Comparison of ENCODE assay signal across 8 cellular contexts in the genomic region with DNA sequence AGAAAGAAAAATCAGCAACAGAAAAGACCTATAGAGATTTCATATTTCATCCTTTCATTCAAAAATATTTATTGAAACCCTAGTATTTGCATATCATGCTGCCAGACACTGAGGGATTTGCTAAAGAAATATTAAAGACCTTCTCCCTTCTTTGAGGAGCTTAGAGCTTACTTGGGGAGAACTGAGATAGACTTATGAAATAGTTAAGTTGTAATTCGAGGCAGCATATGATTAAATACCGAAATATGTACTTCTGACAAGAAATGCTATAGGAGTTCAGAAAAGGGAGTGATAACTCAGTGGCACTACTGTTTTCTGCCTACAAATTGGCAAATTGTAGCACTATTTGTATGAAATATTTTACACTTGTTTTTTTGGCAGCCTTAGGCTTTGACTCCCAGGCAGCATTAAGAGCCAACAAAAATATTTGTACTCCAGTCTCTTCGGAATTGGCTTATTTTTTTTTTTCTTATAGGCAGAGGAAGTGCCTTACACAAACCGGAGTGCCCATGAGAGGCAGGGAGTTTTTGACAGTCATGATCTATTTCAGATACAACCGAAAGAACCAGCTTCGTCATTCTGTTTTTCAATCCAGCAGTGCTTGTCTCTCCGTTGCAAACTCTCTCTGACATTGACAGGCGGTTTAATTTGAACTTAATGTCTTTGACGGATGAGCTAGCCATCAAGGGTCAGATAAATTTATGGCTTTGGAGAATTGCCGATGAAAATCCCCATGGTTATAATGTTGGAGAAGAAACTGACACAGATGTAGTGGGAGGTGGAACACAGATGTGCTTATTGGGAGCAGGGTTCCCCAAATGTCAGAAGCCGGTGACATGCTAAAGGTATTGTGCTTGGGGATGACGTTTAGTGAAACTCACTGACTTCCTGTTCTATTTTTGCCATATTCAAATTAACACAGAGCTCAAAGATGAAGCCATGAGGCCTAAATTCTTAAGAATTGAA. TPM values are rescaled to one million over a fixed set of nuclear protein-coding genes. Genes with fewer than 3 reads are reported as not detected.
DNase-seq lines count a peak whose midpoint lies in the region; ATAC-seq and TF ChIP-seq lines count a peak whose summit lies in the region.

No MANE protein-coding gene starts in this region.

- H3K4me2 ChIP-seq in smooth muscle cell, result no peak overlapping the region

- no peaks in the 10 kb centered on the region for H3K79me2 ChIP-seq in smooth muscle cell (ENCODE audit: low read depth)

- H3K4me3 Mint-ChIP-seq in activated T-cell treated with anti-CD3 and anti-CD28 coated beads, Interleukin-2, amount 50 U/mL, for 24 hours, result peak overlapping the region; percentile 77
- peak overlapping the region; percentile 66 to 93 for H3K4me3 Mint-ChIP-seq in stimulated activated naive CD8-positive, alpha-beta T cell treated with anti-CD3 and anti-CD28 coated beads, Interleukin-15, amount 100 ng/mL, for 72 hours

- H2AFZ ChIP-seq in smooth muscle cell (ENCODE audit: low read depth), result no peak overlapping the region

- H3K27me3 Mint-ChIP-seq in activated T-cell treated with anti-CD3 and anti-CD28 coated beads, Interleukin-2, amount 50 U/mL, for 24 hours, result no peaks in the 10 kb centered on the region
- H3K27me3 Mint-ChIP-seq in stimulated activated naive CD8-positive, alpha-beta T cell treated with anti-CD3 and anti-CD28 coated beads, Interleukin-15, amount 100 ng/mL, for 72 hours, result no peaks in the 10 kb centered on the region

- H3K36me3 Mint-ChIP-seq in activated T-cell treated with anti-CD3 and anti-CD28 coated beads, Interleukin-2, amount 50 U/mL, for 24 hours (ENCODE audit: low read depth), result peaks cover 6% of the 10 kb centered on the region

- no peaks in the 10 kb centered on the region for H3F3A ChIP-seq in smooth muscle cell (ENCODE audit: low read depth)

- H3K4me1 ChIP-seq in smooth muscle cell (ENCODE audit: low read depth), result no peaks in the 10 kb centered on the region

- no peak for TF ChIP-seq CTCF in smooth muscle cell (IDR thresholded peaks at IDR 0.05; ENCODE audit: borderline replicate concordance, insufficient read depth, poor library complexity, severe bottlenecking)

- no peak overlapping the region for H3K9ac ChIP-seq in smooth muscle cell (ENCODE audit: low read depth)

- H3K9me3 ChIP-seq in smooth muscle cell (replicated peaks; ENCODE audit: low read depth), result no peaks in the 10 kb centered on the region

- H3K27me3 ChIP-seq in smooth muscle cell (ENCODE audit: low read depth), result peaks cover 34% of the 10 kb centered on the region

- peaks cover 4% of the 10 kb centered on the region for H3K9me3 Mint-ChIP-seq in activated T-cell treated with anti-CD3 and anti-CD28 coated beads, Interleukin-2, amount 50 U/mL, for 24 hours
- peaks cover 0 to 4% of the 10 kb centered on the region in 2 donors for H3K9me3 Mint-ChIP-seq in stimulated activated naive CD8-positive, alpha-beta T cell treated with anti-CD3 and anti-CD28 coated beads, Interleukin-15, amount 100 ng/mL, for 72 hours

- H3K4me3 ChIP-seq in smooth muscle cell, result no peak overlapping the region

- no peaks in the 10 kb centered on the region for H4K20me1 ChIP-seq in smooth muscle cell (ENCODE audit: low read depth)

- H3K27ac ChIP-seq in smooth muscle cell (ENCODE audit: low read depth), result no peak overlapping the region

- peak; percentile 86 for ATAC-seq in GM19395 (IDR thresholded peaks at IDR 0.05; ENCODE audit: unreplicated experiment)
- ATAC-seq in HG03457 (IDR thresholded peaks at IDR 0.05; ENCODE audit: unreplicated experiment), result peak; percentile 49
- ATAC-seq in stimulated activated naive CD8-positive, alpha-beta T cell treated with anti-CD3 and anti-CD28 coated beads, Interleukin-15, amount 100 ng/mL, for 72 hours, result peak; percentile 82
- ATAC-seq in SK-N-SH treated with all-trans-retinoic acid at 6 μM for 48 hours, result no peak

- peak overlapping the region; percentile 99 for H3K27ac Mint-ChIP-seq in activated T-cell treated with anti-CD3 and anti-CD28 coated beads, Interleukin-2, amount 50 U/mL, for 24 hours
- H3K27ac Mint-ChIP-seq in stimulated activated naive CD8-positive, alpha-beta T cell treated with anti-CD3 and anti-CD28 coated beads, Interleukin-15, amount 100 ng/mL, for 72 hours, result peak overlapping the region; percentile 98

- DNase-seq in AML-193 (lab: John Stamatoyannopoulos, UW) (peak; percentile 30 to 37), inferior parietal cortex (ENCODE audit: extremely low spot score) (peak; percentile 20), smooth muscle cell (lab: John Stamatoyannopoulos, UW; ENCODE audit: unreplicated experiment) (no peak)
- peak; percentile 37 for DNase-seq in activated T-cell treated with anti-CD3 and anti-CD28 coated beads, Interleukin-2, amount 50 U/mL, for 24 hours
- DNase-seq in stimulated activated naive CD8-positive, alpha-beta T cell treated with anti-CD3 and anti-CD28 coated beads, Interleukin-15, amount 100 ng/mL, for 72 hours, result peak; percentile 54 to 56

- no peaks in the 10 kb centered on the region for H3K36me3 ChIP-seq in smooth muscle cell (ENCODE audit: low read depth)

- peaks cover 74% of the 10 kb centered on the region for H3K4me1 Mint-ChIP-seq in activated T-cell treated with anti-CD3 and anti-CD28 coated beads, Interleukin-2, amount 50 U/mL, for 24 hours (ENCODE audit: low read depth)
- peaks cover 71% of the 10 kb centered on the region for H3K4me1 Mint-ChIP-seq in stimulated activated naive CD8-positive, alpha-beta T cell treated with anti-CD3 and anti-CD28 coated beads, Interleukin-15, amount 100 ng/mL, for 72 hours

- WGBS in smooth muscle cell (ENCODE audit: low lambda C conversion rate), result 91% methylated on average over 12 of the region's 12 CpGs

TF ChIP-seq in SK-N-SH treated with all-trans-retinoic acid at 6 μM for 48 hours, 23 proteins besides CTCF, POLR2A, EP300 and RAD21:
- TF ChIP-seq ZFP3 (CRISPR knock-in tag; IDR thresholded peaks at IDR 0.05) (no peak), SNAI2 (CRISPR knock-in tag; IDR thresholded peaks at IDR 0.05) (no peak), ARNTL (CRISPR knock-in tag; IDR thresholded peaks at IDR 0.05; ENCODE audit: borderline replicate concordance, low read depth) (no peak)
TF ChIP-seq in SK-N-SH treated with all-trans-retinoic acid at 6 μM for 48 hours: peak in this region for 0.

RNA-seq across cellular contexts. Expression of a gene that starts 59.4 kb away (rescaled TPM):
- total RNA-seq in smooth muscle cell, result 0.49 and 0.81 TPM in 2 replicates
- 0.66 and 0.70 TPM in 2 replicates for polyA plus RNA-seq in smooth muscle cell
